19 cellular contexts compared by ENCODE assay signal in the genomic region with DNA sequence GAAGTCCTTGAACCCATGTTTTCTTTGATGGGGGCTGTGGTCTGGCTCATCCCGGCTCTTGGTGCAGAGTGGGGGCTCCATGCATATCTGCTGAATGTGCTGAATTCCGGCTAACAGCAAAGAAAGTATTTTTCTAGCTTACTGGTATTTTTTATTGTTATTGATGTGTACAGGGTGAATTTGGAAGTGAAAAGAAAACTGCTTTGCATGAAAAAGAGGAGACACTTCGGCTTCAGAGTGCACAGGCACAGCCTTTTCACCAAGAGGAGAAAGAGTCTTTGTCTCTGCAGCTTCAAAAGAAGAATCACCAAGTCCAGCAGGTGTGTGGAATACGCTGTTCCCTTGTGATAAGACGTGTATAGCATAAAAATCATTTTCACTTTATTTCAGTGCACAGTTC. TPM values are rescaled to one million over a fixed set of nuclear protein-coding genes. Genes with fewer than 3 reads are reported as not detected.
DNase-seq lines count a peak whose midpoint lies in the region; ATAC-seq and TF ChIP-seq lines count a peak whose summit lies in the region.
"Had no signal": no experiment of that assay in that cellular context is flagged by ENCODE, and none has a peak within 500 bp of the region (broad histone marks: within the 10 kb centered on the region; RNA-seq: fewer than 3 reads in every experiment).

No MANE protein-coding gene starts in this region.

- H3K9me3 Mint-ChIP-seq in WTC11 (peaks cover 28% of the 10 kb centered on the region), glutamatergic neuron (ENCODE audit: unreplicated experiment) (peaks cover 37% of the 10 kb centered on the region)

- peaks cover 20% of the 10 kb centered on the region for H3K36me3 ChIP-seq in HAP-1 (replicated peaks)
- H3K36me3 ChIP-seq in gastrocnemius medialis, result peaks cover 5 to 57% of the 10 kb centered on the region in 2 donors

- H3K27ac Mint-ChIP-seq in WTC11, result peak overlapping the region; percentile 92
- peak overlapping the region; percentile 57 for H3K27ac Mint-ChIP-seq in glutamatergic neuron (ENCODE audit: unreplicated experiment)

- H3K27me3 Mint-ChIP-seq in WTC11 (ENCODE audit: low read depth) (no peaks in the 10 kb centered on the region), glutamatergic neuron (ENCODE audit: unreplicated experiment) (peaks cover 29% of the 10 kb centered on the region)
- H3K27me3 Mint-ChIP-seq: CD4-positive, CD25-positive, alpha-beta regulatory T cell had no signal

- POLR2A ChIA-PET in WTC11 (lab: Charles Lee), result no interaction called here

- H3K9me3 ChIP-seq in HAP-1, result no peaks in the 10 kb centered on the region
- H3K9me3 ChIP-seq in gastrocnemius medialis, result no peaks in the 10 kb centered on the region
- H3K9me3 ChIP-seq: SJCRH30 had no signal

- ATAC-seq in WTC11 (no peak), gastrocnemius medialis (no peak), HG02973 (IDR thresholded peaks at IDR 0.05; ENCODE audit: unreplicated experiment) (no peak)
- ATAC-seq: Right ventricle myocardium inferior, SK-N-SH treated with all-trans-retinoic acid at 6 μM for 48 hours had no signal

- H3K36me3 Mint-ChIP-seq in WTC11 (peaks cover 49% of the 10 kb centered on the region), glutamatergic neuron (ENCODE audit: unreplicated experiment) (peaks cover 62% of the 10 kb centered on the region)

- CTCF ChIA-PET in WTC11 (lab: Charles Lee), result no interaction called here

- intact Hi-C loops in gastrocnemius medialis (cut with DNase I; ENCODE audit: low total_unique reads), result no loop called here

- no peak for TF ChIP-seq CTCF in WTC11 (IDR thresholded peaks at IDR 0.05)
- TF ChIP-seq CTCF in glutamatergic neuron (IDR thresholded peaks at IDR 0.05; ENCODE audit: partially characterized antibody, unreplicated experiment), result no peak
- TF ChIP-seq CTCF in gastrocnemius medialis (IDR thresholded peaks at IDR 0.05 in 4 of 5, conservative IDR thresholded peaks at IDR 0.05 in 1 of 5), result no peak

- H3K4me3 Mint-ChIP-seq in WTC11, result no peak overlapping the region
- H3K4me3 Mint-ChIP-seq in glutamatergic neuron (ENCODE audit: unreplicated experiment), result no peak overlapping the region
- H3K4me3 Mint-ChIP-seq: CD4-positive, CD25-positive, alpha-beta regulatory T cell had no signal

- H3K4me3 ChIP-seq in HAP-1 (no peak overlapping the region), gastrocnemius medialis (no peak overlapping the region)
- H3K4me3 ChIP-seq: BLaER1, PC-9, SJCRH30 had no signal

- H3K27me3 ChIP-seq in HAP-1 (ENCODE audit: low read depth) (no peaks in the 10 kb centered on the region), gastrocnemius medialis (no peaks in the 10 kb centered on the region)
- H3K27me3 ChIP-seq: BLaER1, SJCRH30 had no signal

- TF ChIP-seq POLR2A in gastrocnemius medialis (IDR thresholded peaks at IDR 0.05), result no peak

- peak overlapping the region; percentile 97 to 99 (median 98) for H3K27ac ChIP-seq in gastrocnemius medialis
- H3K27ac ChIP-seq: BLaER1, KMS-11, PC-9, SJCRH30 had no signal

- DNase-seq in HAP-1 (ENCODE audit: low spot score in 2 of 2) (peak; percentile 60 to 95), WTC11 (ENCODE audit: low spot score) (no peak), glutamatergic neuron (no peak), gastrocnemius medialis (no peak), KG1 (lab: John Stamatoyannopoulos, UW) (no peak)
- no peak for DNase-seq in activated CD8-positive, alpha-beta memory T cell treated with anti-CD3 and anti-CD28 coated beads, Interleukin-2, amount 50 U/mL, for 48 hours
- DNase-seq: CD4-positive, CD25-positive, alpha-beta regulatory T cell; DMS53; HCEC 1CT; MM.1S; NCI-H2029 treated with DMSO at 0.1 percent for 48 hours; NCI-H526 treated with DMSO at 0.1 percent for 48 hours; PC-9; SJCRH30 had no signal

- peaks cover 28% of the 10 kb centered on the region for H3K4me1 Mint-ChIP-seq in WTC11
- peaks cover 32% of the 10 kb centered on the region for H3K4me1 Mint-ChIP-seq in glutamatergic neuron (ENCODE audit: low read depth, unreplicated experiment)

- in situ Hi-C loops in HAP-1 (cut with MboI; ENCODE audit: low sequenced_read_pairs), result no loop called here
- in situ Hi-C loops in gastrocnemius medialis (cut with MboI; ENCODE audit: low sequenced_read_pairs in 4 of 4), result no loop called here

- H3K4me1 ChIP-seq in HAP-1 (peaks cover 11% of the 10 kb centered on the region), gastrocnemius medialis (peaks cover 37 to 56% of the 10 kb centered on the region in 2 donors)
- H3K4me1 ChIP-seq: BLaER1, SJCRH30 had no signal

TF ChIP-seq in WTC11, 78 proteins besides CTCF, POLR2A, EP300 and RAD21:
- no peak for TF ChIP-seq TCF7 (CRISPR knock-in tag; IDR thresholded peaks at IDR 0.05; ENCODE audit: low read depth)
- no peak for TF ChIP-seq ZNF423 (CRISPR knock-in tag; IDR thresholded peaks at IDR 0.05)
- TF ChIP-seq ZNF121 (CRISPR knock-in tag; IDR thresholded peaks at IDR 0.05), result no peak
- no peak for TF ChIP-seq ELF4 (CRISPR knock-in tag; IDR thresholded peaks at IDR 0.05; ENCODE audit: low read depth)
- TF ChIP-seq, protein P1, sequence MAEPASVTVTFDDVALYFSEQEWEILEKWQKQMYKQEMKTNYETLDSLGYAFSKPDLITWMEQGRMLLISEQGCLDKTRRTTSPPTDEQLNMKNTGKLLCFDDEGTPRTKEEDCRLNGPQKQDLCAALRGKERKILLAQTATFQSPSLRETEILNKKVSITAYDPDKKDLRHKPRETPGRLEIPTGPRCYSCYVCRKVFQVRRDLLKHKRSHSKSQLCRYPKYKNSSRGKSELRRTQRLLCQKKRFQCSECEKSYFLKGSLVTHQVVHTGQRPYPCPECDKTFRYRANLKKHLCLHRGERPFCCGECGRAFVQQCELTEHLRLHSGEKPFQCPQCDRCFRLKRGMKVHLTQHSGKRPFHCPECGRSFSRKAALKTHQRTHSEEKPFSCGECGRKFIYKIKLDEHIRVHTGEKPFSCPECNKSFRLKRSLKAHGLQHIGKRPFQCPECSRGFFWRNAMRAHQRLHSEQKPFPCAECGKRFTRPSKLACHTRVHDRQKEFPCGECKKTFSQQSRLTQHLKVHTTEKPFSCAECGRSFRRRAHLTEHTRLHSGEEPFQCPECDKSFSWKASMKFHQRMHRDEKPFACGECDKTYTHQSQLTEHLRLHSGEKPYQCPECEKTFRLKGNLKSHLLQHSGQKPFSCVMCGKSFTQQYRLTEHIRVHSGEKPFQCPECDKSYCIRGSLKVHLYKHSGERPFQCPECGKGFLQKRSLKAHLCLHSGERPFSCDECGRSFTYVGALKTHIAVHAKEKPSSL (CRISPR knock-in tag; conservative IDR thresholded peaks at IDR 0.05), result no peak
- TF ChIP-seq TP53 (CRISPR knock-in tag; IDR thresholded peaks at IDR 0.05), result no peak
- TF ChIP-seq RORB (CRISPR knock-in tag; IDR thresholded peaks at IDR 0.05), result no peak
- TF ChIP-seq RELA (CRISPR knock-in tag; IDR thresholded peaks at IDR 0.05; ENCODE audit: borderline replicate concordance), result no peak
- TF ChIP-seq, protein P2, sequence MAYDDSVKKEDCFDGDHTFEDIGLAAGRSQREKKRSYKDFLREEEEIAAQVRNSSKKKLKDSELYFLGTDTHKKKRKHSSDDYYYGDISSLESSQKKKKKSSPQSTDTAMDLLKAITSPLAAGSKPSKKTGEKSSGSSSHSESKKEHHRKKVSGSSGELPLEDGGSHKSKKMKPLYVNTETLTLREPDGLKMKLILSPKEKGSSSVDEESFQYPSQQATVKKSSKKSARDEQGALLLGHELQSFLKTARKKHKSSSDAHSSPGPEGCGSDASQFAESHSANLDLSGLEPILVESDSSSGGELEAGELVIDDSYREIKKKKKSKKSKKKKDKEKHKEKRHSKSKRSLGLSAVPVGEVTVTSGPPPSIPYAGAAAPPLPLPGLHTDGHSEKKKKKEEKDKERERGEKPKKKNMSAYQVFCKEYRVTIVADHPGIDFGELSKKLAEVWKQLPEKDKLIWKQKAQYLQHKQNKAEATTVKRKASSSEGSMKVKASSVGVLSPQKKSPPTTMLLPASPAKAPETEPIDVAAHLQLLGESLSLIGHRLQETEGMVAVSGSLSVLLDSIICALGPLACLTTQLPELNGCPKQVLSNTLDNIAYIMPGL (CRISPR knock-in tag; IDR thresholded peaks at IDR 0.05), result no peak
- no peak for TF ChIP-seq EMX1 (CRISPR knock-in tag; IDR thresholded peaks at IDR 0.05)
- no peak for TF ChIP-seq NR3C1 (CRISPR knock-in tag; conservative IDR thresholded peaks at IDR 0.05; ENCODE audit: low read depth)
- TF ChIP-seq GTF2I (CRISPR knock-in tag; conservative IDR thresholded peaks at IDR 0.05), result no peak

RNA-seq across cellular contexts. Expression of gene PCNT, which starts 57.6 kb away (rescaled TPM):
- total RNA-seq in WTC11 (2021) (40.6 to 46.4 TPM (median 41.0 TPM) in 3 replicates), glutamatergic neuron (ENCODE audit: unreplicated experiment) (117 TPM), gastrocnemius medialis (100 to 1,000 TPM; 200 to 431 (median 290) TPM)

RNA-seq across cellular contexts. Expression of gene C21orf58, which starts 57.9 kb away (rescaled TPM):
- total RNA-seq in WTC11 (2021), result 31.5 to 35.1 TPM (median 32.7 TPM) in 3 replicates
- total RNA-seq in glutamatergic neuron (ENCODE audit: unreplicated experiment), result 9.7 TPM
- total RNA-seq in gastrocnemius medialis, result 1 to 10 TPM in 1 of 4 donors, under 1 TPM in 3; 0.44 to 1.6 (median 0.74) TPM

Comparison
In these comparisons a context has a peak if more than half of its experiments do, and no peak if none do; other contexts are left out.
1. DNase-seq: peak in HAP-1 (2 of 2); none in WTC11 (single experiment), glutamatergic neuron (single experiment), gastrocnemius medialis (0 of 2), KG1 (single experiment) and activated CD8-positive, alpha-beta memory T cell treated with anti-CD3 and anti-CD28 coated beads, Interleukin-2, amount 50 U/mL, for 48 hours (single experiment).